Comparison of ENCODE assay signal across 1 cellular context in genomic region chr19:49340865-49341718, GRCh38.
TF ChIP-seq lines count a peak whose summit lies in the region.

No MANE protein-coding gene starts in this region.

TF ChIP-seq in GM12878, 131 proteins besides CTCF, POLR2A, EP300 and RAD21:
- TF ChIP-seq NR2F1 (conservative IDR thresholded peaks at IDR 0.05) = no peak
- 0 out of 2 replicates have a peak, but pooled peaks have one; percentile 12 for TF ChIP-seq ZBTB40 (IDR thresholded peaks at IDR 0.05; ENCODE audit: borderline replicate concordance)
- peak; percentile 15; the same call in 1 of the 2 replicates for TF ChIP-seq PML (IDR thresholded peaks at IDR 0.05; ENCODE audit: low read length)
